ENCODE assay signal across 22 cellular contexts in the genomic region with DNA sequence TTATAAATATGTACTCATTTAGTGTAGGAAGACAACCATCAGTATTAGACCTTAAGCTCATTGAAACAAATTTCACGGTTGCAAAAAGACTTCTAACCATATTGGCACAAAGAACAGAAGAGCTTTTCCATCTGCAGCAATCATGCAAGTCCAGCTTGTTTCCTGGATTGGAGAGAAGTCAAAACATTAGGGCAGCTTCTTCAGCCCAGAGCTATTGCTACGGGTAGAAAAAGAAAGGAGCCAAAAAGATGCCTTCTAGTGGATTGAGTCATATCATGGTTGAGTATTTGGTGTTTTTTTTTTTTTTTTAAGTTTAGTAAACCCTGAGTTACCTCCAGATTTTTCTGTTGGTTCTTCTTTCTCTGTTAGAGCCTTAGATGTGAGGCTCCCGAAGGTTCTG.
DNase-seq lines count a peak whose midpoint lies in the region; ATAC-seq and TF ChIP-seq lines count a peak whose summit lies in the region.
"Had no signal": no experiment of that assay in that cellular context is flagged by ENCODE, and none has a peak within 500 bp of the region (broad histone marks: within the 10 kb centered on the region; RNA-seq: fewer than 3 reads in every experiment).

No MANE protein-coding gene starts in this region.

- ATAC-seq in GM21825 (IDR thresholded peaks at IDR 0.05; ENCODE audit: unreplicated experiment): no peak
- ATAC-seq: left lobe of liver, T-cell had no signal

- in situ Hi-C loops in astrocyte of the cerebellum (cut with HindIII; ENCODE audit: low sequenced_read_pairs): no loop called here

- H3K4me3 ChIP-seq in astrocyte of the cerebellum (ENCODE audit: low read depth, low read length) (no peak overlapping the region), fibroblast of pulmonary artery (replicated peaks; ENCODE audit: low read depth, low read length) (no peak overlapping the region)
- H3K4me3 ChIP-seq: adrenal gland, breast epithelium, SJSA1 had no signal

- TF ChIP-seq CTCF in astrocyte of the cerebellum (IDR thresholded peaks at IDR 0.05; ENCODE audit: low read depth, low read length, missing control alignments) (no peak), fibroblast of pulmonary artery (IDR thresholded peaks at IDR 0.05; ENCODE audit: low read length, missing control alignments) (no peak)

- DNase-seq in AG08395 (ENCODE audit: low spot score): peak; percentile 72
- DNase-seq in GM04504 (ENCODE audit: low read depth): peak; percentile 64
- DNase-seq in astrocyte of the cerebellum (ENCODE audit: low read depth): peak; percentile 58
- peak; percentile 38 for DNase-seq in fibroblast of pulmonary artery (ENCODE audit: low read depth)
- DNase-seq in NCI-H2029 treated with DMSO at 0.1 percent for 48 hours (lab: John Stamatoyannopoulos, UW): no peak
- DNase-seq in NCI-H1048 (lab: John Stamatoyannopoulos, UW): no peak
- DNase-seq in ecto neural progenitor cell (ENCODE audit: low spot score): no peak
- DNase-seq: adrenal gland, Caco-2, cortex of kidney, DND-41, immature natural killer cell, MV-4-11, NCI-H1694, NCI-H2171 treated with DMSO at 0.1 percent for 48 hours, nucleus accumbens, small intestine, T-cell had no signal

Comparison
In these comparisons a context has a peak if more than half of its experiments do, and no peak if none do; other contexts are left out.
1. DNase-seq: peak in AG08395 (single experiment), GM04504 (single experiment), astrocyte of the cerebellum (single experiment) and fibroblast of pulmonary artery (single experiment); none in NCI-H2029 treated with DMSO at 0.1 percent for 48 hours (single experiment), NCI-H1048 (single experiment) and ecto neural progenitor cell (single experiment).